Comparison of ENCODE assay signal across 10 cellular contexts in the genomic region with DNA sequence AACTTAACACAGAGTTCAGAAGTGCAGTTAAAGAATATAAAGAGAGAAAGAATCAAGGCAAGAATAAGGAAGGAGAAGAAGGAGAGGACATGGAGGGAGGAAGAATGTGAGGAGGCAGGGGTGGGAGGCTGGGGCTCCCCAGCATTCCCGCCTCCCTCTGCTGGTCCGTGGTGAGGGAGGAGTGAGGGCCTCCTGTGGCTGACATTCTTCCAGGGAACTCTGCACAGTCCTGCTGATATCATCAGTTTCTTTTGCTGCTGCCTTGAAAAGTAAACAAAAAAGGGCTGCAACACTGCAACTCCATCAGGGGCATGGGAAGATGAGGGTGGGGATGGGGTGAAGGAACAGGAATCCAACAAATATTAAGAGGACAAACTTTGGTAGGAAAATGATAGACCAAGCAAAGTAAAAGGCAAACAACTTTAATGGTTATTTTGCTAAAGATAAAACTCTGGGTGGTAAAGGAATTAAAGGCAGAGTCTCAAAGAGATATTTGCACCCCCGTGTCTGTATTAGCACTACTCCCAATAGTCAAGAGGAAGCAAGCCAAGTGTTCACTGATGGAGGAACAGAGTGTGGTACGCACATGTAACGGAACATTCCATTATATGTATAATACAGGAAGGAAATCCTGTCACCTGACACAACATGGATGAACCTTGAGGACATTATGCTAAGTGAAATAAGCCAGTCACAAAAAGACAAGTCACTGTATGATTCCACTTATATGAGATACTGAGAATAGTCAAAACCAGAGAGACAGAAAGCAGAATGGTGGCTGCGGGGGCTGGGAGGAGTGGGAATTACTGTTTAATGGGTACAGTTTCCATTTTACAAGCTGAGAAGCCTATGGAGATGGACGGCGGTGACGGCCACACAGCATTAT. TPM values are rescaled to one million over a fixed set of nuclear protein-coding genes. Genes with fewer than 3 reads are reported as not detected.
A peak's percentile ranks its signal among the peaks of the same experiment; 100 is the strongest.
DNase-seq lines count a peak whose midpoint lies in the region; ATAC-seq and TF ChIP-seq lines count a peak whose summit lies in the region.
"Had no signal": no experiment of that assay in that cellular context is flagged by ENCODE, and none has a peak within 500 bp of the region (broad histone marks: within the 10 kb centered on the region; RNA-seq: fewer than 3 reads in every experiment).

No MANE protein-coding gene starts in this region.

- H3K27ac Mint-ChIP-seq in CD4-positive, CD25-positive, alpha-beta regulatory T cell, result peak overlapping the region; percentile 6 to 71 (median 42)
- H3K27ac Mint-ChIP-seq in HFFc6, result peak overlapping the region; percentile 19; the same call in 1 of the 2 replicates
- H3K27ac Mint-ChIP-seq in brain, result peak overlapping the region in 4 of 5 experiments; percentile 2 to 87 (median 37)

- H3K27me3 Mint-ChIP-seq in CD4-positive, CD25-positive, alpha-beta regulatory T cell, result no peaks in the 10 kb centered on the region
- H3K27me3 Mint-ChIP-seq in HFFc6 (ENCODE audit: insufficient read depth) (no peaks in the 10 kb centered on the region; the same call in 1 of the 2 replicates), brain (no peaks in the 10 kb centered on the region)
- H3K27me3 Mint-ChIP-seq: naive thymus-derived CD8-positive, alpha-beta T cell had no signal

- DNase-seq in CD4-positive, CD25-positive, alpha-beta regulatory T cell, result no peak
- DNase-seq in HFFc6, result no peak
- DNase-seq in myocyte (ENCODE audit: low read depth), result peak; percentile 18
- no peak for DNase-seq in WERI-Rb-1
- no peak for DNase-seq in NCI-H1417 (lab: John Stamatoyannopoulos, UW)
- DNase-seq: naive thymus-derived CD8-positive, alpha-beta T cell; NCI-H1105 had no signal

- H3K4me3 ChIP-seq in CD4-positive, CD25-positive, alpha-beta regulatory T cell (ENCODE audit: low read depth, low read length), result no peak overlapping the region
- H3K4me3 ChIP-seq in WERI-Rb-1 (ENCODE audit: low read depth, low read length), result no peak overlapping the region
- H3K4me3 ChIP-seq: gastroesophageal sphincter had no signal

- TF ChIP-seq CTCF in HFFc6 (IDR thresholded peaks at IDR 0.05), result no peak
- no peak for TF ChIP-seq CTCF in brain (conservative IDR thresholded peaks at IDR 0.05)
- TF ChIP-seq CTCF in WERI-Rb-1 (IDR thresholded peaks at IDR 0.05; ENCODE audit: low read depth, low read length), result no peak

- H3K4me1 Mint-ChIP-seq in CD4-positive, CD25-positive, alpha-beta regulatory T cell, result peaks cover 3 to 35% (median 24%) of the 10 kb centered on the region in 4 donors
- H3K4me1 Mint-ChIP-seq in HFFc6 (ENCODE audit: low read depth), result peaks cover 37% of the 10 kb centered on the region
- H3K4me1 Mint-ChIP-seq in brain, result peaks cover 21% of the 10 kb centered on the region

- ATAC-seq in CD4-positive, CD25-positive, alpha-beta regulatory T cell (ENCODE audit: low read depth in 2 of 2), result no peak
- ATAC-seq in HG02973 (IDR thresholded peaks at IDR 0.05; ENCODE audit: unreplicated experiment), result no peak
- ATAC-seq: gastroesophageal sphincter; naive thymus-derived CD8-positive, alpha-beta T cell had no signal

- no peak overlapping the region for H3K4me3 Mint-ChIP-seq in CD4-positive, CD25-positive, alpha-beta regulatory T cell
- H3K4me3 Mint-ChIP-seq in HFFc6 (no peak overlapping the region; the same call in 1 of the 2 replicates), brain (no peak overlapping the region)
- H3K4me3 Mint-ChIP-seq: naive thymus-derived CD8-positive, alpha-beta T cell had no signal

- H3K4me1 ChIP-seq in CD4-positive, CD25-positive, alpha-beta regulatory T cell (ENCODE audit: control insufficient read depth, insufficient read depth, low read length, poor library complexity, severe bottlenecking), result no peaks in the 10 kb centered on the region
- H3K4me1 ChIP-seq: gastroesophageal sphincter had no signal

- H3K27ac ChIP-seq in CD4-positive, CD25-positive, alpha-beta regulatory T cell (ENCODE audit: insufficient read depth, low read length, poor library complexity, severe bottlenecking), result no peak overlapping the region
- no peak overlapping the region for H3K27ac ChIP-seq in WERI-Rb-1
- H3K27ac ChIP-seq: gastroesophageal sphincter had no signal

- H3K36me3 Mint-ChIP-seq in CD4-positive, CD25-positive, alpha-beta regulatory T cell, result peaks cover 32% of the 10 kb centered on the region
- H3K36me3 Mint-ChIP-seq in HFFc6 (ENCODE audit: low read depth) (peaks cover 23% of the 10 kb centered on the region), brain (peaks cover 58% of the 10 kb centered on the region)

- no peaks in the 10 kb centered on the region for H3K27me3 ChIP-seq in CD4-positive, CD25-positive, alpha-beta regulatory T cell (ENCODE audit: control insufficient read depth, insufficient read depth, low read length)
- no peaks in the 10 kb centered on the region for H3K27me3 ChIP-seq in WERI-Rb-1 (ENCODE audit: insufficient read depth, low read depth, severe bottlenecking)
- H3K27me3 ChIP-seq: gastroesophageal sphincter had no signal

- H3K9me3 ChIP-seq in CD4-positive, CD25-positive, alpha-beta regulatory T cell (ENCODE audit: control insufficient read depth in 2 of 2, low read length in 2 of 2), result no peaks in the 10 kb centered on the region
- H3K9me3 ChIP-seq in WERI-Rb-1 (ENCODE audit: severe bottlenecking), result no peaks in the 10 kb centered on the region
- H3K9me3 ChIP-seq: gastroesophageal sphincter had no signal

- H3K9me3 Mint-ChIP-seq in CD4-positive, CD25-positive, alpha-beta regulatory T cell, result no peaks in the 10 kb centered on the region
- H3K9me3 Mint-ChIP-seq in HFFc6 (no peaks in the 10 kb centered on the region), brain (no peaks in the 10 kb centered on the region)
- H3K9me3 Mint-ChIP-seq: naive thymus-derived CD8-positive, alpha-beta T cell had no signal

- H3K36me3 ChIP-seq in CD4-positive, CD25-positive, alpha-beta regulatory T cell (ENCODE audit: control insufficient read depth, insufficient read depth, low read length), result peaks cover 9% of the 10 kb centered on the region
- H3K36me3 ChIP-seq in WERI-Rb-1, result no peaks in the 10 kb centered on the region

RNA-seq across cellular contexts. Expression of a gene that starts 8.0 kb away (rescaled TPM):
- 683 TPM for total RNA-seq in CD4-positive, CD25-positive, alpha-beta regulatory T cell
- 100 to 1,000 TPM; 221 to 321 (median 270) TPM for polyA plus RNA-seq in CD4-positive, CD25-positive, alpha-beta regulatory T cell
- total RNA-seq in HFFc6 (2021; fragmentation: NEBNext Ultra II Directional; extraction: Animal tissue kit (Norgen Biotek cat#: 25700)), result not detected
- polyA plus RNA-seq in brain (ENCODE audit: insufficient read depth, low read depth, low replicate concordance), result 189 TPM
- total RNA-seq in myocyte, result 0.78 and 1.9 TPM in 2 replicates
- 0.43 TPM for polyA plus RNA-seq in myocyte (2012)

Comparison
In these comparisons a context has a peak if more than half of its experiments do, and no peak if none do; other contexts are left out.
1. RNA of a gene that starts 8.0 kb away (total RNA-seq): 683 TPM in CD4-positive, CD25-positive, alpha-beta regulatory T cell (single experiment); 0.78 to 1.9 TPM in myocyte and not detected in HFFc6; every median in the first group is over 100 times any median in the second.
2. Peak in every context shown above with its lines, with median percentiles within 50 percentile points of each other: H3K27ac Mint-ChIP-seq.